Comparison of ENCODE assay signal across 10 cellular contexts in the genomic region with DNA sequence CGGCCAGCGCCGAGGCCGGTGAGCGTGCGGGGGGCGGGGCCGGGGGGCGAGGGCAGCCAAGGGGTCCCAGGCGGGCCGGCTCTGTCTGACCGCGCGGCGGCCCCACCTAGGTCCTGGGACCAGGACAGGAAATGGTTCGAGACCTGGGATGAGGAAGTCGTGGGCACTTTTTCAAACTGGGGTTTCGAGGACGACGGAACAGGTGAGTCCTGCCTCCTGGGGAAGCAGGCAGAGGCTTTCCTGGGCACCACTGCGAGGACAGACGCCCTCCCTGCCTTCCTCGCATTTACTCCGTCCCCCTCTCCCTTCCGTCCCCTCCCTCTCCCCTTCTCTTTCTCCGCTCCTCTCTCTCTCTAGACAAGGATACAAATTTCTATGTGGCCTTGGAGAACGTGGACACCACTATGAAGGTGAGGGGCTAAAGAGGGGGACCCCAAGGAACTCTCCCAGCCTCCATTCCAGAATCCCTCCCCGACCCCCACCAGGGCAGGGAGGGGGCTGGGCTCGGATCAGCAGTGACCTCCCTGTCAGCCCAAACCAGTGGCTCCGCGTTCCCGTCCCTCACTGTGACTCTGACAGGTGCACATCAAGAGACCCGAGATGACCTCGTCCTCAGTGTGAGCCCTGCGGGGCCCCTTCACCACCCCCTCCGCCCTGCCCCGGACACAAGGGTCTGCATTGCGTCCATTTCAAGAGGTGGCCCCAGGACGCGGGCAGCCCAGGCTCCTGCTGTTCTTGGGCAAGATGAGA. TPM values are rescaled to one million over a fixed set of nuclear protein-coding genes. Genes with fewer than 3 reads are reported as not detected.
DNase-seq lines count a peak whose midpoint lies in the region; ATAC-seq and TF ChIP-seq lines count a peak whose summit lies in the region.
"Had no signal": no experiment of that assay in that cellular context is flagged by ENCODE, and none has a peak within 500 bp of the region (broad histone marks: within the 10 kb centered on the region; RNA-seq: fewer than 3 reads in every experiment).

No MANE protein-coding gene starts in this region.

- 11% methylated on average over 40 of the region's 40 CpGs for WGBS in urinary bladder

- peaks cover 66% of the 10 kb centered on the region for H3K27me3 Mint-ChIP-seq in activated naive CD8-positive, alpha-beta T cell treated with anti-CD3 and anti-CD28 coated beads, Interleukin-2, amount 50 U/mL, for 24 hours

- no peaks in the 10 kb centered on the region for H3K36me3 Mint-ChIP-seq in activated naive CD8-positive, alpha-beta T cell treated with anti-CD3 and anti-CD28 coated beads, Interleukin-2, amount 50 U/mL, for 24 hours (ENCODE audit: low read depth)

- peaks cover 15% of the 10 kb centered on the region for H3K4me1 Mint-ChIP-seq in activated naive CD8-positive, alpha-beta T cell treated with anti-CD3 and anti-CD28 coated beads, Interleukin-2, amount 50 U/mL, for 24 hours

- H3K4me3 ChIP-seq in cardiac muscle cell, result peak overlapping the region; percentile 21
- H3K4me3 ChIP-seq in lower lobe of right lung, result peak overlapping the region; percentile 44
- H3K4me3 ChIP-seq in urinary bladder (ENCODE audit: low read depth, low read length), result peak overlapping the region; percentile 16

- H3K36me3 ChIP-seq in cardiac muscle cell (no peaks in the 10 kb centered on the region), lower lobe of right lung (no peaks in the 10 kb centered on the region), urinary bladder (ENCODE audit: insufficient read depth) (no peaks in the 10 kb centered on the region)

- H3K9me3 Mint-ChIP-seq in activated naive CD8-positive, alpha-beta T cell treated with anti-CD3 and anti-CD28 coated beads, Interleukin-2, amount 50 U/mL, for 24 hours, result no peaks in the 10 kb centered on the region

- no peak for ATAC-seq in activated naive CD8-positive, alpha-beta T cell treated with anti-CD3 and anti-CD28 coated beads, Interleukin-2, amount 50 U/mL, for 24 hours
- ATAC-seq in lower lobe of right lung (no peak), HG03039 (IDR thresholded peaks at IDR 0.05; ENCODE audit: unreplicated experiment) (no peak)

- intact Hi-C loops in cardiac septum (cut with DNase I), result no loop called here
- intact Hi-C loops in lower lobe of right lung (cut with DNase I), result no loop called here

- H3K27ac ChIP-seq in cardiac muscle cell, result no peak overlapping the region
- no peak overlapping the region for H3K27ac ChIP-seq in lower lobe of right lung
- H3K27ac ChIP-seq in urinary bladder (ENCODE audit: low read depth), result no peak overlapping the region

- no peaks in the 10 kb centered on the region for H3K4me1 ChIP-seq in cardiac muscle cell (ENCODE audit: low read depth)
- peaks cover 15% of the 10 kb centered on the region for H3K4me1 ChIP-seq in lower lobe of right lung
- no peaks in the 10 kb centered on the region for H3K4me1 ChIP-seq in urinary bladder (ENCODE audit: insufficient read depth)

- DNase-seq in cardiac muscle cell (ENCODE audit: low read depth in 1 of 2, low spot score in 1 of 2) (no peak), cardiac septum (ENCODE audit: low spot score) (no peak), lower lobe of right lung (no peak), GM10266 (ENCODE audit: extremely low spot score) (no peak), NCI-H69 (lab: John Stamatoyannopoulos, UW) (no peak)
- no peak for DNase-seq in activated naive CD8-positive, alpha-beta T cell treated with anti-CD3 and anti-CD28 coated beads, Interleukin-2, amount 50 U/mL, for 24 hours

- no peak for TF ChIP-seq CTCF in cardiac muscle cell (IDR thresholded peaks at IDR 0.05; ENCODE audit: low read depth, low read length)
- TF ChIP-seq CTCF in lower lobe of right lung (IDR thresholded peaks at IDR 0.05), result no peak
- no peak for TF ChIP-seq CTCF in GM10266 (IDR thresholded peaks at IDR 0.05; ENCODE audit: control insufficient read depth, insufficient read depth, low read depth, missing control alignments)

- H3K27ac Mint-ChIP-seq in activated naive CD8-positive, alpha-beta T cell treated with anti-CD3 and anti-CD28 coated beads, Interleukin-2, amount 50 U/mL, for 24 hours, result no peak overlapping the region

- H3K9me3 ChIP-seq in cardiac muscle cell (ENCODE audit: low read depth), result no peaks in the 10 kb centered on the region
- H3K9me3 ChIP-seq in lower lobe of right lung, result no peaks in the 10 kb centered on the region

- H3K27me3 ChIP-seq in cardiac muscle cell (peaks cover 83% of the 10 kb centered on the region), lower lobe of right lung (ENCODE audit: low read depth) (peaks cover 67% of the 10 kb centered on the region)

- H3K4me3 Mint-ChIP-seq in activated naive CD8-positive, alpha-beta T cell treated with anti-CD3 and anti-CD28 coated beads, Interleukin-2, amount 50 U/mL, for 24 hours, result peak overlapping the region; percentile 56

RNA-seq across cellular contexts. Expression of a gene that starts 2.6 kb away (rescaled TPM):
- 2.4 TPM in 1 of 2 replicates, not detected in the other for total RNA-seq in cardiac muscle cell
- polyA plus RNA-seq in cardiac muscle cell, result not detected in 2 replicates
- 0.19 TPM for total RNA-seq in cardiac septum
- total RNA-seq in lower lobe of right lung, result 1.2 TPM
- total RNA-seq in urinary bladder, result 1.1 TPM
- polyA plus RNA-seq in urinary bladder, result 2.1 TPM
- total RNA-seq: T-helper 1 cell treated with Interleukin-12 subunit alpha and Interleukin-12 subunit beta and Interleukin-4 antibody, amounts not matched to agents 30 ng/mL and 1 ng/mL, for 36 hours had no signal

RNA-seq across cellular contexts. Expression of a gene that starts 17.4 kb away (rescaled TPM):
- total RNA-seq in cardiac muscle cell (not detected in 2 replicates), cardiac septum (0.86 TPM), lower lobe of right lung (1.7 TPM), urinary bladder (not detected)
- polyA plus RNA-seq in cardiac muscle cell (0.29 TPM in 1 of 2 replicates, not detected in the other), urinary bladder (0.23 TPM)
- total RNA-seq: mononuclear cell; T-helper 1 cell treated with Interleukin-12 subunit alpha and Interleukin-12 subunit beta and Interleukin-4 antibody, amounts not matched to agents 30 ng/mL and 1 ng/mL, for 36 hours had no signal

RNA-seq across cellular contexts. Expression of a gene that starts 53.2 kb away (rescaled TPM):
- total RNA-seq in cardiac muscle cell (not detected in 2 replicates), cardiac septum (not detected), lower lobe of right lung (not detected), urinary bladder (not detected)
- polyA plus RNA-seq in cardiac muscle cell (not detected in 2 replicates), urinary bladder (not detected)
- total RNA-seq: T-helper 1 cell treated with Interleukin-12 subunit alpha and Interleukin-12 subunit beta and Interleukin-4 antibody, amounts not matched to agents 30 ng/mL and 1 ng/mL, for 36 hours had no signal
